ENCODE assay signal across 9 cellular contexts in genomic region chr20:15930324-15931305, GRCh38.
A peak's percentile ranks its signal among the peaks of the same experiment; 100 is the strongest.
DNase-seq lines count a peak whose midpoint lies in the region; ATAC-seq, FAIRE-seq and TF ChIP-seq lines count a peak whose summit lies in the region.
"Had no signal": no experiment of that assay in that cellular context is flagged by ENCODE, and none has a peak within 500 bp of the region (broad histone marks: within the 10 kb centered on the region; RNA-seq: fewer than 3 reads in every experiment).

No MANE protein-coding gene starts in this region.

- H3K4me1 ChIP-seq in A673 (ENCODE audit: insufficient read depth, low read length, poor library complexity, severe bottlenecking) (no peaks in the 10 kb centered on the region), HCT116 (ENCODE audit: control insufficient read depth in 1 of 2, insufficient read depth in 2 of 2, low read length in 2 of 2) (no peaks in the 10 kb centered on the region), PC-3 (ENCODE audit: insufficient read depth, low read length) (peaks cover 20% of the 10 kb centered on the region), sigmoid colon (peaks cover 0 to 9% (median 4%) of the 10 kb centered on the region in 4 donors)

- TF ChIP-seq CTCF in A673 (conservative IDR thresholded peaks at IDR 0.05; ENCODE audit: low read depth, low read length) (peak; percentile 37), HCT116 (IDR thresholded peaks at IDR 0.05 in 2 of 3, conservative IDR thresholded peaks at IDR 0.05 in 1 of 3; ENCODE audit: borderline replicate concordance in 1 of 3, insufficient read depth in 1 of 3, low read depth in 2 of 3, low read length in 2 of 3) (peak in 1 of 3 experiments; percentile 30; a peak in 2 of 6 replicates), PC-3 (conservative IDR thresholded peaks at IDR 0.05; ENCODE audit: low read depth, low read length) (peak; percentile 92), sigmoid colon (IDR thresholded peaks at IDR 0.05) (peak; percentile 39 to 72 (median 54))

- TF ChIP-seq EP300 in sigmoid colon (IDR thresholded peaks at IDR 0.05) = no peak

- H3K9ac ChIP-seq in HCT116 (ENCODE audit: low read length) (no peak overlapping the region), PC-3 (ENCODE audit: low read length) (no peak overlapping the region)

- H3K79me2 ChIP-seq in HCT116 (ENCODE audit: insufficient read depth, low read length) (no peaks in the 10 kb centered on the region), PC-3 (ENCODE audit: low read length) (no peaks in the 10 kb centered on the region)

- H3K27ac ChIP-seq in A673 (ENCODE audit: low read depth, low read length, poor library complexity, severe bottlenecking) (no peak overlapping the region), HCT116 (ENCODE audit: low read depth, low read length) (no peak overlapping the region), PC-3 (ENCODE audit: low read length) (no peak overlapping the region), sigmoid colon (no peak overlapping the region)

- 4 to 23% methylated on average over 2 of the region's 2 CpGs for WGBS in sigmoid colon, 2 donors

- BruUV-seq in A673 (replicated peaks; lab: Mats Ljungman, UMichigan) (no TSS peak), HCT116 (replicated peaks; lab: Mats Ljungman, UMichigan) (no TSS peak), PC-3 (replicated peaks; lab: Mats Ljungman, UMichigan) (no TSS peak)

- peak; percentile 15; the same call in 1 of the 2 replicates for TF ChIP-seq RAD21 in HCT116 (IDR thresholded peaks at IDR 0.05; ENCODE audit: low read depth)

- ATAC-seq in HCT116 = no peak
- ATAC-seq in PC-3 = peak; percentile 93
- ATAC-seq in stimulated activated naive CD8-positive, alpha-beta T cell treated with anti-CD3 and anti-CD28 coated beads, Interleukin-15, Interleukin-2, amounts not matched to agents 100 U/mL and 50 U/mL, for 24 hours = no peak

- H3K36me3 ChIP-seq in A673 (ENCODE audit: insufficient read depth, low read length, poor library complexity, severe bottlenecking) (no peaks in the 10 kb centered on the region), HCT116 (ENCODE audit: control insufficient read depth in 1 of 2, insufficient read depth in 2 of 2, low read length in 2 of 2) (no peaks in the 10 kb centered on the region), PC-3 (ENCODE audit: low read depth, low read length) (no peaks in the 10 kb centered on the region), sigmoid colon (no peaks in the 10 kb centered on the region)

- DNase-seq in A673 (ENCODE audit: low spot score) (no peak), HCT116 (ENCODE audit: low read depth, low spot score) (no peak), PC-3 (peak; percentile 84), fibroblast of peridontal ligament (ENCODE audit: extremely low read depth) (peak; percentile 30), sigmoid colon (no peak), COR-L47 (lab: John Stamatoyannopoulos, UW) (no peak), H54 (ENCODE audit: insufficient read length, low spot score) (no peak)
- DNase-seq in stimulated activated naive CD8-positive, alpha-beta T cell treated with anti-CD3 and anti-CD28 coated beads, Interleukin-15, Interleukin-2, amounts not matched to agents 100 U/mL and 50 U/mL, for 24 hours = no peak

- H3K4me2 ChIP-seq in HCT116 (ENCODE audit: low read length) (no peak overlapping the region), PC-3 (ENCODE audit: low read length) (peak overlapping the region; percentile 46)

- RAD21 ChIA-PET in HCT116 (lab: Charles Lee; ENCODE audit: low non-redundant PET in 1 of 2, low total read pairs in 2 of 2, uncharacterized antibody in 2 of 2, unreplicated experiment in 2 of 2) = no interaction called here

- POLR2A ChIA-PET in A673 (lab: Charles Lee; ENCODE audit: low non-redundant PET) = no interaction called here
- POLR2A ChIA-PET in HCT116 (lab: Charles Lee) = no interaction called here
- POLR2A ChIA-PET in PC-3 (lab: Charles Lee; ENCODE audit: unreplicated experiment) = no interaction called here

- H3K4me3 ChIP-seq in A673 (ENCODE audit: low read depth, low read length, poor library complexity, severe bottlenecking) (no peak overlapping the region), HCT116 (replicated peaks in 1 of 2; ENCODE audit: low read depth in 1 of 2, low read length in 2 of 2) (no peak overlapping the region), PC-3 (ENCODE audit: low read length) (no peak overlapping the region), sigmoid colon (no peak overlapping the region)

- CTCF ChIA-PET in A673 (lab: Charles Lee) (no interaction called here), HCT116 (lab: Charles Lee) (no interaction called here), PC-3 (lab: Charles Lee) (interaction anchor here (0.6 kb wide), 1 partner anchor 88 kb away, joined by 3 read pairs; no protein-coding TSS in a partner anchor)

- H3K9me2 ChIP-seq in HCT116 (ENCODE audit: insufficient read depth) (no peaks in the 10 kb centered on the region), PC-3 (replicated peaks; ENCODE audit: low read length) (no peaks in the 10 kb centered on the region)

- no peaks in the 10 kb centered on the region for H3F3A ChIP-seq in PC-3 (ENCODE audit: low read length, unreplicated experiment)

- intact Hi-C loops in A673 (cut with micrococcal nuclease; ENCODE audit: unreplicated experiment) (no loop called here), HCT116 (cut with micrococcal nuclease) (no loop called here), PC-3 (cut with micrococcal nuclease) (loop anchor here (1.0 to 2.0 kb wide), 6 partner anchors 168 to 1594 kb away; no protein-coding TSS in a partner anchor), sigmoid colon (cut with DNase I) (loop anchor here (5.0 kb wide), 1 partner anchor 1593 kb away; the partner anchor contains the start of gene FLRT3)

- H3K27me3 ChIP-seq in A673 (replicated peaks; ENCODE audit: insufficient read depth, low read depth, low read length, poor library complexity) (no peaks in the 10 kb centered on the region), HCT116 (ENCODE audit: insufficient read depth, low read length) (no peaks in the 10 kb centered on the region), PC-3 (ENCODE audit: low read length) (no peaks in the 10 kb centered on the region), sigmoid colon (no peaks in the 10 kb centered on the region)

- no peak for FAIRE-seq in H54 (lab: Jason Lieb, UNC)
- FAIRE-seq: GM18507 had no signal

- H3K9me3 ChIP-seq in A673 (ENCODE audit: low read depth, low read length, poor library complexity, severe bottlenecking) (no peaks in the 10 kb centered on the region), HCT116 (ENCODE audit: control insufficient read depth in 1 of 2, insufficient read depth in 1 of 2, low read depth in 1 of 2, low read length in 2 of 2) (peaks cover 0 to 8% of the 10 kb centered on the region in 2 experiments; a peak in 1 of 4 replicates), PC-3 (ENCODE audit: low read length) (no peaks in the 10 kb centered on the region), sigmoid colon (no peaks in the 10 kb centered on the region)

- H2AFZ ChIP-seq in HCT116 (ENCODE audit: low read depth, low read length, poor library complexity, severe bottlenecking) (no peak overlapping the region), PC-3 (ENCODE audit: low read length) (peak overlapping the region; percentile 42)

- H4K20me1 ChIP-seq in HCT116 (ENCODE audit: insufficient read depth) = no peaks in the 10 kb centered on the region
- H4K20me1 ChIP-seq in PC-3 (ENCODE audit: low read length) = no peaks in the 10 kb centered on the region

- TF ChIP-seq POLR2A in HCT116 (IDR thresholded peaks at IDR 0.05; ENCODE audit: borderline replicate concordance, extremely low read depth, insufficient read depth, insufficient read length) = no peak
- no peak for TF ChIP-seq POLR2A in sigmoid colon (IDR thresholded peaks at IDR 0.05)
- TF ChIP-seq POLR2A in H54 (IDR thresholded peaks at IDR 0.05; ENCODE audit: low read depth, low read length) = no peak

TF ChIP-seq in HCT116, 20 proteins besides CTCF, POLR2A, EP300 and RAD21 (continues in another document):
- TF ChIP-seq EGR1 (IDR thresholded peaks at IDR 0.05; ENCODE audit: low read depth) = no peak
- TF ChIP-seq ELF1 (IDR thresholded peaks at IDR 0.05; ENCODE audit: borderline replicate concordance, low read depth) = no peak
- TF ChIP-seq MAX (IDR thresholded peaks at IDR 0.05) = no peak
- no peak for TF ChIP-seq JUND (IDR thresholded peaks at IDR 0.05)
- no peak for TF ChIP-seq YY1 (IDR thresholded peaks at IDR 0.05; ENCODE audit: extremely low read depth, insufficient replicate concordance, low read depth, low read length)
- TF ChIP-seq EZH2phosphoT487 (IDR thresholded peaks at IDR 0.05; ENCODE audit: borderline replicate concordance) = no peak
- no peak for TF ChIP-seq SRF (IDR thresholded peaks at IDR 0.05; ENCODE audit: low read depth)
- no peak for TF ChIP-seq ZNF274 (IDR thresholded peaks at IDR 0.05; ENCODE audit: low read depth, low read length)
- TF ChIP-seq REST (IDR thresholded peaks at IDR 0.05; ENCODE audit: low read depth) = no peak

Comparison
In these comparisons a context has a peak if more than half of its experiments do, and no peak if none do; other contexts are left out.
1. DNase-seq: peak in PC-3 (single experiment) and fibroblast of peridontal ligament (single experiment); none in A673 (single experiment), HCT116 (single experiment), sigmoid colon (single experiment), COR-L47 (single experiment), stimulated activated naive CD8-positive, alpha-beta T cell treated with anti-CD3 and anti-CD28 coated beads, Interleukin-15, Interleukin-2, amounts not matched to agents 100 U/mL and 50 U/mL, for 24 hours (single experiment) and H54 (single experiment).
2. intact Hi-C loops: an anchor here in PC-3 (1.0 to 2.0 kb wide) and sigmoid colon (5.0 kb wide); none called in A673 and HCT116.